ENCODE assay signal across 2 cellular contexts in genomic region chr2:79903601-79904000, GRCh38.
TF ChIP-seq lines count a peak whose summit lies in the region.

No MANE protein-coding gene starts in this region.

TF ChIP-seq in GM23338, 12 proteins besides CTCF, POLR2A, EP300 and RAD21 (continued from another document):
- TF ChIP-seq, protein P1, sequence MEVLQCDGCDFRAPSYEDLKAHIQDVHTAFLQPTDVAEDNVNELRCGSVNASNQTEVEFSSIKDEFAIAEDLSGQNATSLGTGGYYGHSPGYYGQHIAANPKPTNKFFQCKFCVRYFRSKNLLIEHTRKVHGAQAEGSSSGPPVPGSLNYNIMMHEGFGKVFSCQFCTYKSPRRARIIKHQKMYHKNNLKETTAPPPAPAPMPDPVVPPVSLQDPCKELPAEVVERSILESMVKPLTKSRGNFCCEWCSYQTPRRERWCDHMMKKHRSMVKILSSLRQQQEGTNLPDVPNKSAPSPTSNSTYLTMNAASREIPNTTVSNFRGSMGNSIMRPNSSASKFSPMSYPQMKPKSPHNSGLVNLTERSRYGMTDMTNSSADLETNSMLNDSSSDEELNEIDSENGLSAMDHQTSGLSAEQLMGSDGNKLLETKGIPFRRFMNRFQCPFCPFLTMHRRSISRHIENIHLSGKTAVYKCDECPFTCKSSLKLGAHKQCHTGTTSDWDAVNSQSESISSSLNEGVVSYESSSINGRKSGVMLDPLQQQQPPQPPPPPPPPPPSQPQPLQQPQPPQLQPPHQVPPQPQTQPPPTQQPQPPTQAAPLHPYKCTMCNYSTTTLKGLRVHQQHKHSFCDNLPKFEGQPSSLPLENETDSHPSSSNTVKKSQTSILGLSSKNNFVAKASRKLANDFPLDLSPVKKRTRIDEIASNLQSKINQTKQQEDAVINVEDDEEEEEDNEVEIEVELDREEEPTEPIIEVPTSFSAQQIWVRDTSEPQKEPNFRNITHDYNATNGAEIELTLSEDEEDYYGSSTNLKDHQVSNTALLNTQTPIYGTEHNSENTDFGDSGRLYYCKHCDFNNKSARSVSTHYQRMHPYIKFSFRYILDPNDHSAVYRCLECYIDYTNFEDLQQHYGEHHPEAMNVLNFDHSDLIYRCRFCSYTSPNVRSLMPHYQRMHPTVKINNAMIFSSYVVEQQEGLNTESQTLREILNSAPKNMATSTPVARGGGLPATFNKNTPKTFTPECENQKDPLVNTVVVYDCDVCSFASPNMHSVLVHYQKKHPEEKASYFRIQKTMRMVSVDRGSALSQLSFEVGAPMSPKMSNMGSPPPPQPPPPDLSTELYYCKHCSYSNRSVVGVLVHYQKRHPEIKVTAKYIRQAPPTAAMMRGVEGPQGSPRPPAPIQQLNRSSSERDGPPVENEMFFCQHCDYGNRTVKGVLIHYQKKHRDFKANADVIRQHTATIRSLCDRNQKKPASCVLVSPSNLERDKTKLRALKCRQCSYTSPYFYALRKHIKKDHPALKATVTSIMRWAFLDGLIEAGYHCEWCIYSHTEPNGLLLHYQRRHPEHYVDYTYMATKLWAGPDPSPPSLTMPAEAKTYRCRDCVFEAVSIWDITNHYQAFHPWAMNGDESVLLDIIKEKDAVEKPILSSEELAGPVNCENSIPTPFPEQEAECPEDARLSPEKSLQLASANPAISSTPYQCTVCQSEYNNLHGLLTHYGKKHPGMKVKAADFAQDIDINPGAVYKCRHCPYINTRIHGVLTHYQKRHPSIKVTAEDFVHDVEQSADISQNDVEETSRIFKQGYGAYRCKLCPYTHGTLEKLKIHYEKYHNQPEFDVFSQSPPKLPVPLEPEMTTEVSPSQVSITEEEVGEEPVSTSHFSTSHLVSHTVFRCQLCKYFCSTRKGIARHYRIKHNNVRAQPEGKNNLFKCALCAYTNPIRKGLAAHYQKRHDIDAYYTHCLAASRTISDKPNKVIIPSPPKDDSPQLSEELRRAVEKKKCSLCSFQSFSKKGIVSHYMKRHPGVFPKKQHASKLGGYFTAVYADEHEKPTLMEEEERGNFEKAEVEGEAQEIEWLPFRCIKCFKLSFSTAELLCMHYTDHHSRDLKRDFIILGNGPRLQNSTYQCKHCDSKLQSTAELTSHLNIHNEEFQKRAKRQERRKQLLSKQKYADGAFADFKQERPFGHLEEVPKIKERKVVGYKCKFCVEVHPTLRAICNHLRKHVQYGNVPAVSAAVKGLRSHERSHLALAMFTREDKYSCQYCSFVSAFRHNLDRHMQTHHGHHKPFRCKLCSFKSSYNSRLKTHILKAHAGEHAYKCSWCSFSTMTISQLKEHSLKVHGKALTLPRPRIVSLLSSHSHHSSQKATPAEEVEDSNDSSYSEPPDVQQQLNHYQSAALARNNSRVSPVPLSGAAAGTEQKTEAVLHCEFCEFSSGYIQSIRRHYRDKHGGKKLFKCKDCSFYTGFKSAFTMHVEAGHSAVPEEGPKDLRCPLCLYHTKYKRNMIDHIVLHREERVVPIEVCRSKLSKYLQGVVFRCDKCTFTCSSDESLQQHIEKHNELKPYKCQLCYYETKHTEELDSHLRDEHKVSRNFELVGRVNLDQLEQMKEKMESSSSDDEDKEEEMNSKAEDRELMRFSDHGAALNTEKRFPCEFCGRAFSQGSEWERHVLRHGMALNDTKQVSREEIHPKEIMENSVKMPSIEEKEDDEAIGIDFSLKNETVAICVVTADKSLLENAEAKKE (CRISPR knock-in tag; IDR thresholded peaks at IDR 0.05), result no peak
- TF ChIP-seq ZNF331 (CRISPR knock-in tag; IDR thresholded peaks at IDR 0.05; ENCODE audit: low read depth) (no peak), ZNF114 (CRISPR knock-in tag; IDR thresholded peaks at IDR 0.05) (no peak), NANOG (IDR thresholded peaks at IDR 0.05; ENCODE audit: borderline replicate concordance) (no peak)
TF ChIP-seq in GM23338: peak in this region for 0.

TF ChIP-seq in WTC11, 78 proteins besides CTCF, POLR2A, EP300 and RAD21 (continued from another document):
- TF ChIP-seq, protein P2, sequence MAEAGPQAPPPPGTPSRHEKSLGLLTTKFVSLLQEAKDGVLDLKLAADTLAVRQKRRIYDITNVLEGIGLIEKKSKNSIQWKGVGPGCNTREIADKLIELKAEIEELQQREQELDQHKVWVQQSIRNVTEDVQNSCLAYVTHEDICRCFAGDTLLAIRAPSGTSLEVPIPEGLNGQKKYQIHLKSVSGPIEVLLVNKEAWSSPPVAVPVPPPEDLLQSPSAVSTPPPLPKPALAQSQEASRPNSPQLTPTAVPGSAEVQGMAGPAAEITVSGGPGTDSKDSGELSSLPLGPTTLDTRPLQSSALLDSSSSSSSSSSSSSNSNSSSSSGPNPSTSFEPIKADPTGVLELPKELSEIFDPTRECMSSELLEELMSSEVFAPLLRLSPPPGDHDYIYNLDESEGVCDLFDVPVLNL (CRISPR knock-in tag; IDR thresholded peaks at IDR 0.05; ENCODE audit: borderline replicate concordance, low read depth), result no peak
